8 cellular contexts compared by ENCODE assay signal in genomic region chr2:160666019-160666676, GRCh38.
DNase-seq lines count a peak whose midpoint lies in the region; ATAC-seq and TF ChIP-seq lines count a peak whose summit lies in the region.

No MANE protein-coding gene starts in this region.

- no peaks in the 10 kb centered on the region for H3K27me3 Mint-ChIP-seq in activated naive CD8-positive, alpha-beta T cell treated with anti-CD3 and anti-CD28 coated beads, Interleukin-2, amount 10 ng/mL, durations not matched to agents 7 days and 5 days
- peaks cover 0 to under 1% (median 0%) of the 10 kb centered on the region in 3 donors for H3K27me3 Mint-ChIP-seq in immature natural killer cell (ENCODE audit: low read depth in 3 of 3)

- H3K4me3 Mint-ChIP-seq in activated naive CD8-positive, alpha-beta T cell treated with anti-CD3 and anti-CD28 coated beads, Interleukin-2, amount 10 ng/mL, durations not matched to agents 7 days and 5 days, result peak overlapping the region; percentile 35
- H3K4me3 Mint-ChIP-seq in immature natural killer cell, result peak overlapping the region in 3 of 5 donors; percentile 7 to 55 (median 31)

- no peak for TF ChIP-seq CTCF in NB4 (IDR thresholded peaks at IDR 0.05; ENCODE audit: low read depth, low read length)

- POLR2A ChIA-PET in activated naive CD8-positive, alpha-beta T cell treated with anti-CD3 and anti-CD28 coated beads, Interleukin-2, amount 10 ng/mL, durations not matched to agents 7 days and 5 days (lab: Charles Lee), result interaction anchor here (0.6 kb wide), 1 partner anchor 216 kb away, joined by 3 read pairs; no protein-coding TSS in a partner anchor

- no peaks in the 10 kb centered on the region for H3K9me3 Mint-ChIP-seq in activated naive CD8-positive, alpha-beta T cell treated with anti-CD3 and anti-CD28 coated beads, Interleukin-2, amount 10 ng/mL, durations not matched to agents 7 days and 5 days
- H3K9me3 Mint-ChIP-seq in immature natural killer cell, result no peaks in the 10 kb centered on the region

- peak; percentile 95 for ATAC-seq in GM21825 (IDR thresholded peaks at IDR 0.05; ENCODE audit: unreplicated experiment)
- ATAC-seq in activated naive CD8-positive, alpha-beta T cell treated with anti-CD3 and anti-CD28 coated beads, Interleukin-2, amount 10 ng/mL, durations not matched to agents 7 days and 5 days (ENCODE audit: low read depth), result peak; percentile 67
- ATAC-seq in stimulated activated naive CD8-positive, alpha-beta T cell treated with anti-CD3 and anti-CD28 coated beads, Interleukin-15, Interleukin-2, amounts not matched to agents 100 U/mL and 50 U/mL, for 24 hours, result peak; percentile 98

- peaks cover 17% of the 10 kb centered on the region for H3K4me1 Mint-ChIP-seq in activated naive CD8-positive, alpha-beta T cell treated with anti-CD3 and anti-CD28 coated beads, Interleukin-2, amount 10 ng/mL, durations not matched to agents 7 days and 5 days
- H3K4me1 Mint-ChIP-seq in immature natural killer cell, result peaks cover 14 to 18% of the 10 kb centered on the region in 2 donors

- no peaks in the 10 kb centered on the region for H3K36me3 Mint-ChIP-seq in activated naive CD8-positive, alpha-beta T cell treated with anti-CD3 and anti-CD28 coated beads, Interleukin-2, amount 10 ng/mL, durations not matched to agents 7 days and 5 days
- no peaks in the 10 kb centered on the region for H3K36me3 Mint-ChIP-seq in immature natural killer cell

- H3K4me3 ChIP-seq in NB4 (ENCODE audit: low read depth, low read length), result peak overlapping the region; percentile 5

- DNase-seq in EH (ENCODE audit: low read depth) (peak; percentile 98), NB4 (ENCODE audit: low read depth) (peak; percentile 85), immature natural killer cell (peak in 2 of 3 donors; percentile 1 to 28)
- DNase-seq in activated naive CD8-positive, alpha-beta T cell treated with anti-CD3 and anti-CD28 coated beads, Interleukin-2, amount 10 ng/mL, durations not matched to agents 7 days and 5 days, result no peak
- DNase-seq in stimulated activated naive CD8-positive, alpha-beta T cell treated with anti-CD3 and anti-CD28 coated beads, Interleukin-15, Interleukin-2, amounts not matched to agents 100 U/mL and 50 U/mL, for 24 hours, result no peak
- no peak for DNase-seq in stimulated activated CD4-positive, alpha-beta T cell treated with anti-CD3 and anti-CD28 coated beads, Interleukin-4, amount 100 ng/mL, for 4 hours
- no peak for DNase-seq in activated CD4-positive, alpha-beta T cell treated with anti-CD3 and anti-CD28 coated beads for 48 hours

- no peak for TF ChIP-seq POLR2A in NB4 (IDR thresholded peaks at IDR 0.05; ENCODE audit: extremely low read depth, insufficient read length)

- H3K27ac Mint-ChIP-seq in activated naive CD8-positive, alpha-beta T cell treated with anti-CD3 and anti-CD28 coated beads, Interleukin-2, amount 10 ng/mL, durations not matched to agents 7 days and 5 days, result no peak overlapping the region
- H3K27ac Mint-ChIP-seq in immature natural killer cell, result peak overlapping the region in 3 of 6 donors; percentile 56 to 79 (median 62)

Comparison
In these comparisons a context has a peak if more than half of its experiments do, and no peak if none do; other contexts are left out.
1. DNase-seq: peak in EH (single experiment), NB4 (single experiment) and immature natural killer cell (2 of 3); none in activated naive CD8-positive, alpha-beta T cell treated with anti-CD3 and anti-CD28 coated beads, Interleukin-2, amount 10 ng/mL, durations not matched to agents 7 days and 5 days (single experiment), stimulated activated naive CD8-positive, alpha-beta T cell treated with anti-CD3 and anti-CD28 coated beads, Interleukin-15, Interleukin-2, amounts not matched to agents 100 U/mL and 50 U/mL, for 24 hours (single experiment), stimulated activated CD4-positive, alpha-beta T cell treated with anti-CD3 and anti-CD28 coated beads, Interleukin-4, amount 100 ng/mL, for 4 hours (0 of 2) and activated CD4-positive, alpha-beta T cell treated with anti-CD3 and anti-CD28 coated beads for 48 hours (single experiment).
2. Peak in every context shown above with its lines, with median percentiles within 50 percentile points of each other: ATAC-seq.